ENCODE assay signal across 8 cellular contexts in genomic region chr20:63955281-63955845, GRCh38. TPM values are rescaled to one million over a fixed set of nuclear protein-coding genes. Genes with fewer than 3 reads are reported as not detected.
DNase-seq lines count a peak whose midpoint lies in the region; ATAC-seq, FAIRE-seq and TF ChIP-seq lines count a peak whose summit lies in the region.

No MANE protein-coding gene starts in this region.

- no peaks in the 10 kb centered on the region for H3K9me3 Mint-ChIP-seq in astrocyte (ENCODE audit: unreplicated experiment)

- H3K27me3 Mint-ChIP-seq in astrocyte (ENCODE audit: low read depth, unreplicated experiment) = no peaks in the 10 kb centered on the region

- H3K4me3 Mint-ChIP-seq in astrocyte (ENCODE audit: unreplicated experiment) = peak overlapping the region; percentile 86

- peaks cover 5% of the 10 kb centered on the region; the same call in 1 of the 2 replicates for H3K36me3 ChIP-seq in PC-3 (ENCODE audit: low read depth, low read length)
- H3K36me3 ChIP-seq in astrocyte (ENCODE audit: insufficient read depth, low read length) = no peaks in the 10 kb centered on the region
- H3K36me3 ChIP-seq in hepatocyte (replicated peaks; ENCODE audit: insufficient read depth, low read depth) = no peaks in the 10 kb centered on the region

- H3K79me2 ChIP-seq in PC-3 (ENCODE audit: low read length) = peaks cover 58% of the 10 kb centered on the region
- H3K79me2 ChIP-seq in astrocyte (ENCODE audit: insufficient read depth, low read length) = peaks cover 56% of the 10 kb centered on the region
- H3K79me2 ChIP-seq in hepatocyte = peaks cover 57% of the 10 kb centered on the region

- H3K4me3 ChIP-seq in HFF-Myc (replicated peaks; ENCODE audit: low read depth, low read length) (peak overlapping the region; percentile 95), PC-3 (ENCODE audit: low read length) (peak overlapping the region; percentile 95), astrocyte (ENCODE audit: insufficient read depth, low read depth, low read length) (peak overlapping the region; percentile 84), hepatocyte (peak overlapping the region; percentile 96)

- H3K27me3 ChIP-seq in PC-3 (ENCODE audit: low read length) (no peaks in the 10 kb centered on the region), astrocyte (ENCODE audit: insufficient read depth, low read length) (no peaks in the 10 kb centered on the region), hepatocyte (no peaks in the 10 kb centered on the region)

- no peaks in the 10 kb centered on the region for H3K9me2 ChIP-seq in PC-3 (replicated peaks; ENCODE audit: low read length)
- H3K9me2 ChIP-seq in hepatocyte (replicated peaks; ENCODE audit: insufficient read depth) = no peaks in the 10 kb centered on the region

- H3K4me1 Mint-ChIP-seq in astrocyte (ENCODE audit: low read depth, unreplicated experiment) = peaks cover 12% of the 10 kb centered on the region

- 7% methylated on average over 18 of the region's 33 CpGs for WGBS in hepatocyte (ENCODE audit: low lambda C conversion rate, missing lambda C conversion rate)

- H3K4me1 ChIP-seq in PC-3 (ENCODE audit: insufficient read depth, low read length) (peaks cover 33% of the 10 kb centered on the region), astrocyte (ENCODE audit: insufficient read depth, low read length) (peaks cover 12% of the 10 kb centered on the region), hepatocyte (ENCODE audit: insufficient read depth) (peaks cover 15% of the 10 kb centered on the region)

- H2AFZ ChIP-seq in PC-3 (ENCODE audit: low read length) (peak overlapping the region; percentile 90), astrocyte (ENCODE audit: low read depth, low read length) (peak overlapping the region; percentile 91), hepatocyte (peak overlapping the region; percentile 87)

- peak overlapping the region; percentile 98 for H3K9ac ChIP-seq in PC-3 (ENCODE audit: low read length)
- peak overlapping the region; percentile 92 for H3K9ac ChIP-seq in astrocyte (ENCODE audit: low read length)

- CTCF ChIA-PET in PC-3 (lab: Charles Lee) = no interaction called here

- peak; percentile 33 for DNase-seq in NCI-H2171 treated with DMSO at 0.1 percent for 48 hours (lab: John Stamatoyannopoulos, UW)
- no peak for DNase-seq in NCI-H2171 (lab: John Stamatoyannopoulos, UW)
- no peak for DNase-seq in HFF-Myc (ENCODE audit: extremely low read depth, low read depth)
- peak; percentile 35 for DNase-seq in PC-3
- no peak for DNase-seq in astrocyte (ENCODE audit: low read depth)
- peak; percentile 69 for DNase-seq in hepatocyte (ENCODE audit: low spot score)
- peak; percentile 66 for DNase-seq in retina
- DNase-seq in T1000 (lab: John Stamatoyannopoulos, UW) = no peak

- H3K27ac ChIP-seq in PC-3 (ENCODE audit: low read length) (peak overlapping the region; percentile 51), astrocyte (ENCODE audit: low read depth, low read length) (peak overlapping the region; percentile 72), hepatocyte (peak overlapping the region; percentile 98)

- H3K27ac Mint-ChIP-seq in astrocyte (ENCODE audit: unreplicated experiment) = peak overlapping the region; percentile 41

- TF ChIP-seq CTCF in HFF-Myc (IDR thresholded peaks at IDR 0.05; ENCODE audit: low read depth, low read length, missing control alignments) = peak; percentile 43
- peak; percentile 62 for TF ChIP-seq CTCF in PC-3 (conservative IDR thresholded peaks at IDR 0.05; ENCODE audit: low read depth, low read length)
- no peak for TF ChIP-seq CTCF in astrocyte (IDR thresholded peaks at IDR 0.05; ENCODE audit: insufficient read depth, low read depth, low read length)
- peak; percentile 32 for TF ChIP-seq CTCF in hepatocyte (IDR thresholded peaks at IDR 0.05; ENCODE audit: poor library complexity)

- FAIRE-seq in astrocyte (lab: Jason Lieb, UNC) = no peak

- POLR2A ChIA-PET in PC-3 (lab: Charles Lee; ENCODE audit: unreplicated experiment) = no interaction called here

- intact Hi-C loops in PC-3 (cut with micrococcal nuclease) = loop anchor here (5.0 kb wide), 1 partner anchor 418 kb away; the partner anchor contains the start of gene PTK6

- H3K9me3 ChIP-seq in PC-3 (ENCODE audit: low read length) (no peaks in the 10 kb centered on the region), astrocyte (ENCODE audit: insufficient read depth, low read depth, low read length) (no peaks in the 10 kb centered on the region), hepatocyte (ENCODE audit: low read depth) (no peaks in the 10 kb centered on the region)

- H4K20me1 ChIP-seq in PC-3 (ENCODE audit: low read length) (peaks cover 40% of the 10 kb centered on the region; the same call in 1 of the 2 replicates), astrocyte (ENCODE audit: insufficient read depth, low read length) (peaks cover 50% of the 10 kb centered on the region), hepatocyte (ENCODE audit: insufficient read depth, poor library complexity, severe bottlenecking) (peaks cover 47% of the 10 kb centered on the region)

- H3K36me3 Mint-ChIP-seq in astrocyte (ENCODE audit: low read depth, unreplicated experiment) = no peaks in the 10 kb centered on the region

- ATAC-seq in PC-3 = peak; percentile 18

- H3F3A ChIP-seq in PC-3 (ENCODE audit: low read length, unreplicated experiment) = no peaks in the 10 kb centered on the region

- no TSS peak for BruUV-seq in PC-3 (replicated peaks; lab: Mats Ljungman, UMichigan)

- H3K4me2 ChIP-seq in PC-3 (ENCODE audit: low read length) (peak overlapping the region; percentile 97), astrocyte (ENCODE audit: low read length) (peak overlapping the region; percentile 97), hepatocyte (peak overlapping the region; percentile 90)

RNA-seq across cellular contexts. Expression of gene UCKL1, which starts 0.9 kb away (rescaled TPM):
- total RNA-seq in PC-3 (2014; rRNA removed) = 37.2 and 47.4 TPM in 2 replicates
- total RNA-seq in astrocyte = 33.0 and 33.4 TPM in 2 replicates
- 18.5 and 20.0 TPM in 2 replicates for total RNA-seq in hepatocyte
- polyA plus RNA-seq in hepatocyte = 52.2 and 62.9 TPM in 2 replicates

RNA-seq across cellular contexts. Expression of gene ZNF512B, which starts 14.4 kb away (rescaled TPM):
- total RNA-seq in PC-3 (2014; rRNA removed) = 18.0 and 24.1 TPM in 2 replicates
- 27.5 and 27.7 TPM in 2 replicates for total RNA-seq in astrocyte
- 11.5 and 13.5 TPM in 2 replicates for total RNA-seq in hepatocyte
- polyA plus RNA-seq in hepatocyte = 10.1 and 12.4 TPM in 2 replicates

RNA-seq across cellular contexts. Expression of gene SAMD10, which starts 24.1 kb away (rescaled TPM):
- total RNA-seq in PC-3 (2014; rRNA removed) = 7.4 and 13.4 TPM in 2 replicates
- total RNA-seq in astrocyte = 2.7 and 4.3 TPM in 2 replicates
- 1.1 and 1.6 TPM in 2 replicates for total RNA-seq in hepatocyte
- 11.0 and 11.7 TPM in 2 replicates for polyA plus RNA-seq in hepatocyte

RNA-seq across cellular contexts. Expression of gene PRPF6, which starts 25.6 kb away (rescaled TPM):
- total RNA-seq in PC-3 (2014; rRNA removed) = 67.1 and 87.2 TPM in 2 replicates
- total RNA-seq in astrocyte = 52.3 and 52.6 TPM in 2 replicates
- total RNA-seq in hepatocyte = 35.6 and 41.3 TPM in 2 replicates
- 37.3 and 43.1 TPM in 2 replicates for polyA plus RNA-seq in hepatocyte

Comparison
In these comparisons a context has a peak if more than half of its experiments do, and no peak if none do; other contexts are left out.
1. DNase-seq: peak in NCI-H2171 treated with DMSO at 0.1 percent for 48 hours (single experiment), PC-3 (single experiment), hepatocyte (single experiment) and retina (single experiment); none in NCI-H2171 (single experiment), HFF-Myc (single experiment), astrocyte (single experiment) and T1000 (single experiment).
2. Peak in every context shown above with its lines, with median percentiles within 50 percentile points of each other: H3K4me3 ChIP-seq, H2AFZ ChIP-seq, H3K27ac ChIP-seq and H3K4me2 ChIP-seq.